In the genomic region with DNA sequence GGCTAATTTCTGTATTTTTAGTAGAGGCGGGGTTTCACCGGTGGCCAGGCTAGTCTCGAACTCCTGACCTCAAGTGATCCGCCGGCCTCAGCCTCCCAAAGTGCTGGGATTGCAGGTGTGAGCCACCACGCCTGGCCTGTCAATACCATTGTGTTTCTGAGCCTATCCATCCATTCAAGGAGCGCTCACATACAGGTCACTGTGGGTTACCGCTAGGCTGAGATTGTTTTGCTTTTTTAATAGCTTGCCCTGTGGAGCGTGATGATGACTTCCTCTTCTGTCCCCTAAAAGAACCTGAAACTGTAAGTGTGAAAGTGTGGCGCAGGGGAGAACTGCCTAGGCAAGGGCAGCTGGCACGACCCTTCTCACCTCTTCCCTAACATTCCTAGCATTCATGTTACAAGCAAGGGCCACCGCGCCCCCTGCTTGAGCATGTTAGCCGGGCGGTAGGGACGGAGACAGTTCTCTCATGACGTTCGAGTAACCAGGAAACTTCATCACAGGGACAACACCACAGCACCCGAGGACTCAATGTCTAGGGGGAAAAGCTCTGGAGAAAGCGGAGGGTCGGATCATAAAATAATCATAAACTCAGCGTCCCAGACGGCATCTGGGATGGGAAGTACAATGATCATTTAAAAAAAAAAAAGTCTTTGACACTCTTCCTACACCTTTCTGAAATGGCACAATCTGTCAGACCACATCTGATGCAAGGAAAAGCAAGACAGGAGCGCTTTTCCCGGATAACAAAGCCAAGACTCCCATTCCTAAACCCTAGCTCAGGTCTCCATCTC, we compare ENCODE assay signal across 8 cellular contexts. TPM values are rescaled to one million over a fixed set of nuclear protein-coding genes. Genes with fewer than 3 reads are reported as not detected.
A peak's percentile ranks its signal among the peaks of the same experiment; 100 is the strongest.
DNase-seq lines count a peak whose midpoint lies in the region; ATAC-seq and TF ChIP-seq lines count a peak whose summit lies in the region.

No MANE protein-coding gene starts in this region.

- no peak overlapping the region for H3K9ac ChIP-seq in iPS-20b (ENCODE audit: low read depth, low read length)

- H3K4me3 Mint-ChIP-seq in CD8-positive, alpha-beta T cell: peak overlapping the region; percentile 84
- H3K4me3 Mint-ChIP-seq in activated CD8-positive, alpha-beta T cell treated with anti-CD3 and anti-CD28 coated beads for 36 hours: peak overlapping the region; percentile 87

- H3K27ac Mint-ChIP-seq in CD8-positive, alpha-beta T cell: peak overlapping the region; percentile 42
- peak overlapping the region; percentile 87 for H3K27ac Mint-ChIP-seq in activated CD8-positive, alpha-beta T cell treated with anti-CD3 and anti-CD28 coated beads for 36 hours

- POLR2A ChIA-PET in CD8-positive, alpha-beta T cell (lab: Charles Lee): interaction anchor here (0.7 to 1.0 kb wide), 5 partner anchors 9 to 557 kb away, joined by 3 to 4 read pairs (median 3); a partner anchor contains a TSS
- POLR2A ChIA-PET in activated CD8-positive, alpha-beta T cell treated with anti-CD3 and anti-CD28 coated beads for 36 hours (lab: Charles Lee): interaction anchor here (0.6 to 1.0 kb wide), 6 partner anchors 14 to 612 kb away, joined by 3 read pairs; a partner anchor contains a TSS

- H3K4me1 ChIP-seq in CD8-positive, alpha-beta T cell (ENCODE audit: insufficient read depth, low read length): peaks cover 12% of the 10 kb centered on the region
- H3K4me1 ChIP-seq in iPS-20b (ENCODE audit: insufficient read depth, low read length): no peaks in the 10 kb centered on the region

- no peaks in the 10 kb centered on the region for H3K36me3 ChIP-seq in CD8-positive, alpha-beta T cell (ENCODE audit: insufficient read depth, low read length)
- H3K36me3 ChIP-seq in iPS-20b (ENCODE audit: insufficient read depth, low read depth, low read length): no peaks in the 10 kb centered on the region

- TF ChIP-seq CTCF in CD8-positive, alpha-beta T cell (IDR thresholded peaks at IDR 0.05): no peak
- TF ChIP-seq CTCF in activated CD8-positive, alpha-beta T cell treated with anti-CD3 and anti-CD28 coated beads for 36 hours (IDR thresholded peaks at IDR 0.05): no peak

- no peak for ATAC-seq in CD8-positive, alpha-beta T cell
- ATAC-seq in GM19043 (IDR thresholded peaks at IDR 0.05; ENCODE audit: low read depth, unreplicated experiment) (peak; percentile 75), HG03108 (IDR thresholded peaks at IDR 0.05; ENCODE audit: unreplicated experiment) (peak; percentile 67)
- peak; percentile 22 for ATAC-seq in activated CD8-positive, alpha-beta T cell treated with anti-CD3 and anti-CD28 coated beads for 36 hours
- peak; percentile 25 for ATAC-seq in stimulated activated naive CD8-positive, alpha-beta T cell treated with anti-CD3 and anti-CD28 coated beads, Interleukin-15, Interleukin-2, amounts not matched to agents 100 U/mL and 50 U/mL, for 24 hours

- intact Hi-C loops in CD8-positive, alpha-beta T cell (cut with DNase I, micrococcal nuclease): loop anchor here (1.0 kb wide), 2 partner anchors 62 to 125 kb away; a partner anchor contains a TSS
- intact Hi-C loops in activated CD8-positive, alpha-beta T cell treated with anti-CD3 and anti-CD28 coated beads for 36 hours (cut with micrococcal nuclease): no loop called here

- no peak for DNase-seq in CD8-positive, alpha-beta T cell
- DNase-seq in activated CD8-positive, alpha-beta T cell treated with anti-CD3 and anti-CD28 coated beads for 36 hours: peak; percentile 39
- DNase-seq in stimulated activated naive CD8-positive, alpha-beta T cell treated with anti-CD3 and anti-CD28 coated beads, Interleukin-15, Interleukin-2, amounts not matched to agents 100 U/mL and 50 U/mL, for 24 hours: peak; percentile 32
- DNase-seq in DMS 273 (lab: John Stamatoyannopoulos, UW; ENCODE audit: unreplicated experiment): no peak
- no peak for DNase-seq in SW 1271 (lab: John Stamatoyannopoulos, UW)

- no peaks in the 10 kb centered on the region for H3K9me3 Mint-ChIP-seq in CD8-positive, alpha-beta T cell
- H3K9me3 Mint-ChIP-seq in activated CD8-positive, alpha-beta T cell treated with anti-CD3 and anti-CD28 coated beads for 36 hours: no peaks in the 10 kb centered on the region

- no peaks in the 10 kb centered on the region for H3K27me3 ChIP-seq in CD8-positive, alpha-beta T cell (ENCODE audit: insufficient read depth, low read length)
- peaks cover 42% of the 10 kb centered on the region for H3K27me3 ChIP-seq in iPS-20b (ENCODE audit: insufficient read depth, low read length)

- H3K27ac ChIP-seq in CD8-positive, alpha-beta T cell (ENCODE audit: low read depth, low read length): peak overlapping the region; percentile 43
- H3K27ac ChIP-seq in iPS-20b (ENCODE audit: low read length): no peak overlapping the region

- H3K36me3 Mint-ChIP-seq in CD8-positive, alpha-beta T cell: no peaks in the 10 kb centered on the region
- peaks cover 14% of the 10 kb centered on the region for H3K36me3 Mint-ChIP-seq in activated CD8-positive, alpha-beta T cell treated with anti-CD3 and anti-CD28 coated beads for 36 hours (ENCODE audit: low read depth)

- H3K4me3 ChIP-seq in CD8-positive, alpha-beta T cell (ENCODE audit: low read depth, low read length): peak overlapping the region; percentile 87
- H3K4me3 ChIP-seq in iPS-20b (ENCODE audit: low read length): peak overlapping the region; percentile 57

- CTCF ChIA-PET in CD8-positive, alpha-beta T cell (lab: Charles Lee): interaction anchor here (0.7 to 1.1 kb wide), 4 partner anchors 23 to 221 kb away, joined by 3 to 4 read pairs (median 4); a partner anchor contains a TSS
- CTCF ChIA-PET in activated CD8-positive, alpha-beta T cell treated with anti-CD3 and anti-CD28 coated beads for 36 hours (lab: Charles Lee): interaction anchor here (2.7 to 4.0 kb wide), 2 partner anchors 23 to 39 kb away, joined by 14 to 23 read pairs; no protein-coding TSS in a partner anchor

- no peaks in the 10 kb centered on the region for H3K27me3 Mint-ChIP-seq in CD8-positive, alpha-beta T cell (ENCODE audit: low read depth)
- H3K27me3 Mint-ChIP-seq in activated CD8-positive, alpha-beta T cell treated with anti-CD3 and anti-CD28 coated beads for 36 hours: no peaks in the 10 kb centered on the region

- H3K4me1 Mint-ChIP-seq in CD8-positive, alpha-beta T cell (ENCODE audit: low read depth): peaks cover 9% of the 10 kb centered on the region
- H3K4me1 Mint-ChIP-seq in activated CD8-positive, alpha-beta T cell treated with anti-CD3 and anti-CD28 coated beads for 36 hours (ENCODE audit: low read depth): peaks cover 39% of the 10 kb centered on the region

- no peaks in the 10 kb centered on the region for H3K9me3 ChIP-seq in CD8-positive, alpha-beta T cell (ENCODE audit: low read length)
- no peaks in the 10 kb centered on the region for H3K9me3 ChIP-seq in iPS-20b (ENCODE audit: insufficient read depth, low read depth, low read length)

RNA-seq across cellular contexts. Expression of a gene that starts 0.8 kb away (rescaled TPM):
- 1 to 10 TPM; 2.2 to 2.9 TPM for total RNA-seq in CD8-positive, alpha-beta T cell
- total RNA-seq in activated CD8-positive, alpha-beta T cell treated with anti-CD3 and anti-CD28 coated beads for 36 hours: 1 to 10 TPM; 8.5 to 9.0 TPM

Comparison
In these comparisons a context has a peak if more than half of its experiments do, and no peak if none do; other contexts are left out.
1. DNase-seq: peak in activated CD8-positive, alpha-beta T cell treated with anti-CD3 and anti-CD28 coated beads for 36 hours (single experiment) and stimulated activated naive CD8-positive, alpha-beta T cell treated with anti-CD3 and anti-CD28 coated beads, Interleukin-15, Interleukin-2, amounts not matched to agents 100 U/mL and 50 U/mL, for 24 hours (single experiment); none in CD8-positive, alpha-beta T cell (0 of 7), DMS 273 (single experiment) and SW 1271 (0 of 2).